ENCODE assay signal across 1 cellular context in genomic region chr7:106679153-106679931, GRCh38.
TF ChIP-seq lines count a peak whose summit lies in the region.

No MANE protein-coding gene starts in this region.

TF ChIP-seq in K562, 482 proteins besides CTCF, POLR2A, EP300 and RAD21 (continued from another document and continues in another):
- peak; percentile 64; the same call in 1 of the 2 replicates for TF ChIP-seq CREM (IDR thresholded peaks at IDR 0.05; ENCODE audit: low read depth)
- peak; percentile 94 for TF ChIP-seq MTA1 (IDR thresholded peaks at IDR 0.05; ENCODE audit: borderline replicate concordance)
- no peak for TF ChIP-seq RBM14 (IDR thresholded peaks at IDR 0.05; ENCODE audit: borderline replicate concordance, insufficient read depth, low read depth, low read length)
- no peak for TF ChIP-seq YBX1 (IDR thresholded peaks at IDR 0.05)
- no peak for TF ChIP-seq DLX4 (CRISPR knock-in tag; IDR thresholded peaks at IDR 0.05)
- TF ChIP-seq ZBTB1 (CRISPR knock-in tag; IDR thresholded peaks at IDR 0.05; ENCODE audit: borderline replicate concordance, low read depth) = no peak
- TF ChIP-seq GATAD2A (IDR thresholded peaks at IDR 0.05) = peak; percentile 96
- 0 out of 2 replicates have a peak, but pooled peaks have one; percentile 1 for TF ChIP-seq MAFK (IDR thresholded peaks at IDR 0.05; ENCODE audit: low read length)
- no peak for TF ChIP-seq JUNB (CRISPR knock-in tag; conservative IDR thresholded peaks at IDR 0.05)
- TF ChIP-seq U2AF2 (optimal IDR thresholded peaks at IDR 0.05; ENCODE audit: low read depth, low read length) = no peak
- peak; percentile 86 for TF ChIP-seq MTA3 (IDR thresholded peaks at IDR 0.05; ENCODE audit: borderline replicate concordance)
- TF ChIP-seq E2F4 (CRISPR knock-in tag; IDR thresholded peaks at IDR 0.05; ENCODE audit: low read depth) = no peak
- TF ChIP-seq ZNF280A (IDR thresholded peaks at IDR 0.05; ENCODE audit: low read depth, partially characterized antibody) = no peak
- TF ChIP-seq IFI16 (CRISPR knock-in tag; IDR thresholded peaks at IDR 0.05) = no peak
- TF ChIP-seq ZNF133 (CRISPR knock-in tag; IDR thresholded peaks at IDR 0.05) = no peak
- TF ChIP-seq SNAPC5 (CRISPR knock-in tag; IDR thresholded peaks at IDR 0.05) = no peak
- TF ChIP-seq NR0B1 (IDR thresholded peaks at IDR 0.05; ENCODE audit: partially characterized antibody) = no peak
- no peak for TF ChIP-seq XRCC5 (IDR thresholded peaks at IDR 0.05; ENCODE audit: low read depth, low read length)
- peak; percentile 44 for TF ChIP-seq MTA2 (IDR thresholded peaks at IDR 0.05; ENCODE audit: low read depth)
- peak; percentile 77 for TF ChIP-seq PKNOX1 (IDR thresholded peaks at IDR 0.05)
- TF ChIP-seq ZNF395 (CRISPR knock-in tag; IDR thresholded peaks at IDR 0.05) = no peak; the same call in 1 of the 2 replicates
- TF ChIP-seq HIVEP1 (CRISPR knock-in tag; IDR thresholded peaks at IDR 0.05) = no peak
- peak; percentile 56; the same call in 1 of the 2 replicates for TF ChIP-seq TOE1 (IDR thresholded peaks at IDR 0.05; ENCODE audit: borderline replicate concordance)
- TF ChIP-seq TOE1 (CRISPR knock-in tag; IDR thresholded peaks at IDR 0.05; ENCODE audit: borderline replicate concordance, low read depth) = no peak
- TF ChIP-seq POLR2G (IDR thresholded peaks at IDR 0.05; ENCODE audit: low read depth, low read length) = no peak
- no peak for TF ChIP-seq FOXK1 (CRISPR knock-in tag; IDR thresholded peaks at IDR 0.05; ENCODE audit: borderline replicate concordance)
- no peak for TF ChIP-seq NFE2L1 (tag; IDR thresholded peaks at IDR 0.05; ENCODE audit: borderline replicate concordance, low read depth)
- no peak for TF ChIP-seq KLF16 (IDR thresholded peaks at IDR 0.05)
- TF ChIP-seq HDAC8 (tag; IDR thresholded peaks at IDR 0.05) = no peak
- no peak for TF ChIP-seq ZBTB11 (CRISPR knock-in tag; IDR thresholded peaks at IDR 0.05)
- TF ChIP-seq THRA (IDR thresholded peaks at IDR 0.05) = peak; percentile 76
- no peak for TF ChIP-seq ZNF668 (CRISPR knock-in tag; IDR thresholded peaks at IDR 0.05)
- TF ChIP-seq ELK3 (CRISPR knock-in tag; IDR thresholded peaks at IDR 0.05) = no peak
- TF ChIP-seq GATAD2B (IDR thresholded peaks at IDR 0.05; ENCODE audit: borderline replicate concordance) = peak; percentile 87
- peak; percentile 88 for TF ChIP-seq ZNF644 (tag; IDR thresholded peaks at IDR 0.05; ENCODE audit: low read depth)
- TF ChIP-seq CREB3L1 (IDR thresholded peaks at IDR 0.05; ENCODE audit: borderline replicate concordance, low read depth) = no peak
- TF ChIP-seq PURB (CRISPR knock-in tag; IDR thresholded peaks at IDR 0.05; ENCODE audit: low read depth) = no peak
- no peak for TF ChIP-seq MCM2 (IDR thresholded peaks at IDR 0.05; ENCODE audit: low read depth)
- no peak for TF ChIP-seq CLOCK (CRISPR knock-in tag; IDR thresholded peaks at IDR 0.05; ENCODE audit: borderline replicate concordance)
- TF ChIP-seq POLR3G (IDR thresholded peaks at IDR 0.05; ENCODE audit: extremely low read depth, insufficient read length, insufficient replicate concordance) = no peak
- TF ChIP-seq MEF2A (IDR thresholded peaks at IDR 0.05; ENCODE audit: control insufficient read depth, low read depth, low read length) = no peak
- TF ChIP-seq MED1 (CRISPR knock-in tag; IDR thresholded peaks at IDR 0.05; ENCODE audit: borderline replicate concordance) = no peak
- no peak for TF ChIP-seq FOXA3 (CRISPR knock-in tag; conservative IDR thresholded peaks at IDR 0.05 in 1 of 2, IDR thresholded peaks at IDR 0.05 in 1 of 2)
